ENCODE assay signal across 1 cellular context in the genomic region with DNA sequence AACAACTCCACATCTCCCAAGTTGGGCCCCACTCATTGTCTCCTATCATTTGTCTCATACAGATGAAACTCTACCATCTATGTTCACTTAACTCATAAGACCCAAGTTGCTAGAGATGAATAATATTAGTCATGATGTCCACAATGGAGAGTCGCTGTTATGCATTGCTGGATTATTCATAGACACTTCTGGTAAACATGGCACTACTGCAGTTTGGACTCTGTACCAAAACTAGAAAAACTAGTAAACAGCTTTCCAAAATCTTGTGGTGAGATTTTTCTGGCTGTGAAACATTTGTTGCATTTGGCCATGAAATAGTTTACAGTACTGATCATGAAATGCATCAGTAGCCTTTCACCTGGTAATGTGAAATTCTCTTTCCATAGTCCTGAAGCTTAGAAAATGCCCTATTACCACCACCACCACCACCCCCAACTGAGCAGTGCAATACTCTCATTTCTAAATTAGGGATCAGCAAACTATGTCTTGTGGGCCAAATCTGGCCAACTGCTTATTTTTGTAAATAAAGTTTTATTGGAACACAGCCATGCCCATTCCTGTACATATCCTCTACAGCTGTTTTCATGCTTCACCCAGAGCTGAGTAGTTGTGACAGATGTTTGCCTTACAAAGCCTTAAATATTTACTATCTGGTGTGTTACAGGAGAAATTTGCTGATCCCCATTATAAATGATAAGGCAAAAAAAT.
TF ChIP-seq lines count a peak whose summit lies in the region.

No MANE protein-coding gene starts in this region.

TF ChIP-seq in K562, 482 proteins besides CTCF, POLR2A, EP300 and RAD21 (continued from another document):
- TF ChIP-seq, protein P1, sequence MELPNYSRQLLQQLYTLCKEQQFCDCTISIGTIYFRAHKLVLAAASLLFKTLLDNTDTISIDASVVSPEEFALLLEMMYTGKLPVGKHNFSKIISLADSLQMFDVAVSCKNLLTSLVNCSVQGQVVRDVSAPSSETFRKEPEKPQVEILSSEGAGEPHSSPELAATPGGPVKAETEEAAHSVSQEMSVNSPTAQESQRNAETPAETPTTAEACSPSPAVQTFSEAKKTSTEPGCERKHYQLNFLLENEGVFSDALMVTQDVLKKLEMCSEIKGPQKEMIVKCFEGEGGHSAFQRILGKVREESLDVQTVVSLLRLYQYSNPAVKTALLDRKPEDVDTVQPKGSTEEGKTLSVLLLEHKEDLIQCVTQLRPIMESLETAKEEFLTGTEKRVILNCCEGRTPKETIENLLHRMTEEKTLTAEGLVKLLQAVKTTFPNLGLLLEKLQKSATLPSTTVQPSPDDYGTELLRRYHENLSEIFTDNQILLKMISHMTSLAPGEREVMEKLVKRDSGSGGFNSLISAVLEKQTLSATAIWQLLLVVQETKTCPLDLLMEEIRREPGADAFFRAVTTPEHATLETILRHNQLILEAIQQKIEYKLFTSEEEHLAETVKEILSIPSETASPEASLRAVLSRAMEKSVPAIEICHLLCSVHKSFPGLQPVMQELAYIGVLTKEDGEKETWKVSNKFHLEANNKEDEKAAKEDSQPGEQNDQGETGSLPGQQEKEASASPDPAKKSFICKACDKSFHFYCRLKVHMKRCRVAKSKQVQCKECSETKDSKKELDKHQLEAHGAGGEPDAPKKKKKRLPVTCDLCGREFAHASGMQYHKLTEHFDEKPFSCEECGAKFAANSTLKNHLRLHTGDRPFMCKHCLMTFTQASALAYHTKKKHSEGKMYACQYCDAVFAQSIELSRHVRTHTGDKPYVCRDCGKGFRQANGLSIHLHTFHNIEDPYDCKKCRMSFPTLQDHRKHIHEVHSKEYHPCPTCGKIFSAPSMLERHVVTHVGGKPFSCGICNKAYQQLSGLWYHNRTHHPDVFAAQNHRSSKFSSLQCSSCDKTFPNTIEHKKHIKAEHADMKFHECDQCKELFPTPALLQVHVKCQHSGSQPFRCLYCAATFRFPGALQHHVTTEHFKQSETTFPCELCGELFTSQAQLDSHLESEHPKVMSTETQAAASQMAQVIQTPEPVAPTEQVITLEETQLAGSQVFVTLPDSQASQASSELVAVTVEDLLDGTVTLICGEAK (IDR thresholded peaks at IDR 0.05) = peak; percentile 81
- TF ChIP-seq, protein P1 (CRISPR knock-in tag; IDR thresholded peaks at IDR 0.05) = no peak
